In genomic region chr12:109777544-109777943, GRCh38 we compare ENCODE assay signal across 8 cellular contexts. TPM values are rescaled to one million over a fixed set of nuclear protein-coding genes. Genes with fewer than 3 reads are reported as not detected.
DNase-seq lines count a peak whose midpoint lies in the region; ATAC-seq and TF ChIP-seq lines count a peak whose summit lies in the region.

No MANE protein-coding gene starts in this region.

- no peaks in the 10 kb centered on the region; the same call in 1 of the 2 replicates for H3K36me3 ChIP-seq in WERI-Rb-1

- H3K9me3 ChIP-seq in WERI-Rb-1 (ENCODE audit: severe bottlenecking), result peaks cover 3% of the 10 kb centered on the region

- no peaks in the 10 kb centered on the region for H3K27me3 ChIP-seq in WERI-Rb-1 (ENCODE audit: insufficient read depth, low read depth, severe bottlenecking)

- no peak for TF ChIP-seq CTCF in WERI-Rb-1 (IDR thresholded peaks at IDR 0.05; ENCODE audit: low read depth, low read length)

- no peak overlapping the region for H3K4me3 ChIP-seq in WERI-Rb-1 (ENCODE audit: low read depth, low read length)

- no peak overlapping the region for H3K27ac ChIP-seq in WERI-Rb-1

- ATAC-seq in GM21786 (IDR thresholded peaks at IDR 0.05; ENCODE audit: unreplicated experiment), result no peak
- ATAC-seq in GM21576 (IDR thresholded peaks at IDR 0.05; ENCODE audit: unreplicated experiment), result no peak

- DNase-seq in NCI-H2227 (lab: John Stamatoyannopoulos, UW; ENCODE audit: unreplicated experiment), result peak; percentile 25
- no peak for DNase-seq in NCI-H2227 treated with DMSO at 0.1 percent for 48 hours (lab: John Stamatoyannopoulos, UW)
- peak; percentile 47 for DNase-seq in M059J (ENCODE audit: low read depth)
- peak; percentile 73 for DNase-seq in WERI-Rb-1
- peak; percentile 63 for DNase-seq in foreskin melanocyte
- no peak for DNase-seq in anterior cingulate cortex (lab: John Stamatoyannopoulos, UW)

RNA-seq across cellular contexts. Expression of gene TRPV4, which starts 55.7 kb away (rescaled TPM):
- 0.44 and 0.81 TPM in 2 replicates for total RNA-seq in M059J (2014; rRNA removed; shearing (Covaris generic))

Comparison
In these comparisons a context has a peak if more than half of its experiments do, and no peak if none do; other contexts are left out.
1. DNase-seq: peak in NCI-H2227 (single experiment), M059J (single experiment), WERI-Rb-1 (single experiment) and foreskin melanocyte (single experiment); none in NCI-H2227 treated with DMSO at 0.1 percent for 48 hours (single experiment) and anterior cingulate cortex (0 of 58).